ENCODE assay signal across 23 cellular contexts in genomic region chr13:110317496-110318195, GRCh38. TPM values are rescaled to one million over a fixed set of nuclear protein-coding genes. Genes with fewer than 3 reads are reported as not detected.
"Had no signal": no experiment of that assay in that cellular context is flagged by ENCODE, and none has a peak within 500 bp of the region (broad histone marks: within the 10 kb centered on the region; RNA-seq: fewer than 3 reads in every experiment).

No MANE protein-coding gene starts in this region.

- H2AFZ ChIP-seq: hepatocyte had no signal

- DNase-seq: activated CD4-positive, alpha-beta T cell treated with anti-CD3 and anti-CD28 coated beads, Interleukin-2, amount 10 ng/mL, durations not matched to agents 24 days and 14 days; activated CD4-positive, CD25-positive, alpha-beta regulatory T cell; activated CD8-positive, alpha-beta memory T cell treated with anti-CD3 and anti-CD28 coated beads for 24 hours; activated naive CD4-positive, alpha-beta T cell; activated naive CD8-positive, alpha-beta T cell treated with anti-CD3 and anti-CD28 coated beads, Interleukin-2, amount 10 ng/mL, durations not matched to agents 7 days and 5 days; anterior cingulate cortex; cerebellar nuclear complex; dermis blood vessel endothelial cell; islet precursor cell; natural killer cell; nucleus accumbens; stimulated activated CD4-positive, alpha-beta T cell treated with anti-CD3 and anti-CD28 coated beads, Interleukin-12 subunit alpha, Interleukin-12 subunit beta, amount 100 ng/mL, for 4 hours; stimulated activated CD4-positive, alpha-beta T cell treated with anti-CD3 and anti-CD28 coated beads, Interleukin-2, amount 100 ng/mL, for 24 hours; trophoblast cell had no signal

- H3K27me3 ChIP-seq: breast epithelium, hepatocyte, SJSA1 had no signal

- H3K36me3 Mint-ChIP-seq: activated naive CD8-positive, alpha-beta T cell treated with anti-CD3 and anti-CD28 coated beads, Interleukin-2, amount 10 ng/mL, durations not matched to agents 7 days and 5 days; memory B cell; natural killer cell; stimulated activated effector memory CD8-positive, alpha-beta T cell treated with anti-CD3 and anti-CD28 coated beads, Interleukin-12 subunit alpha, Interleukin-12 subunit beta, amount 100 ng/mL, for 72 hours had no signal

- H3K9me3 ChIP-seq: breast epithelium, prostate gland had no signal

- H3K4me3 Mint-ChIP-seq: activated CD4-positive, alpha-beta T cell treated with anti-CD3 and anti-CD28 coated beads, Interleukin-2, amount 10 ng/mL, durations not matched to agents 24 days and 14 days; activated naive CD8-positive, alpha-beta T cell treated with anti-CD3 and anti-CD28 coated beads, Interleukin-2, amount 10 ng/mL, durations not matched to agents 7 days and 5 days; activated T-helper 1 cell treated with anti-CD3 and anti-CD28 coated beads, Interleukin-12 subunit alpha, Interleukin-12 subunit beta, Interleukin-2, Interleukin-4 antibody, amounts not matched to agents 30 ng/mL and 10 ng/mL and 1 ng/mL, durations not matched to agents 14 hours and 24 hours and 36 hours; memory B cell; natural killer cell; stimulated activated effector memory CD8-positive, alpha-beta T cell treated with anti-CD3 and anti-CD28 coated beads, Interleukin-12 subunit alpha, Interleukin-12 subunit beta, amount 100 ng/mL, for 72 hours had no signal

- H3K4me1 ChIP-seq: breast epithelium, prostate gland had no signal

- H3K9me3 Mint-ChIP-seq: activated CD4-positive, alpha-beta T cell treated with anti-CD3 and anti-CD28 coated beads, Interleukin-2, amount 10 ng/mL, durations not matched to agents 24 days and 14 days; activated naive CD8-positive, alpha-beta T cell treated with anti-CD3 and anti-CD28 coated beads, Interleukin-2, amount 10 ng/mL, durations not matched to agents 7 days and 5 days; natural killer cell; stimulated activated effector memory CD8-positive, alpha-beta T cell treated with anti-CD3 and anti-CD28 coated beads, Interleukin-12 subunit alpha, Interleukin-12 subunit beta, amount 100 ng/mL, for 72 hours had no signal

- ATAC-seq: left lobe of liver; stimulated activated effector memory CD8-positive, alpha-beta T cell treated with anti-CD3 and anti-CD28 coated beads, Interleukin-12 subunit alpha, Interleukin-12 subunit beta, amount 100 ng/mL, for 72 hours had no signal

- H3K4me3 ChIP-seq: breast epithelium, hepatocyte, prostate gland, SJSA1 had no signal

- H3K27ac Mint-ChIP-seq: activated CD4-positive, alpha-beta T cell treated with anti-CD3 and anti-CD28 coated beads, Interleukin-2, amount 10 ng/mL, durations not matched to agents 24 days and 14 days; activated naive CD8-positive, alpha-beta T cell treated with anti-CD3 and anti-CD28 coated beads, Interleukin-2, amount 10 ng/mL, durations not matched to agents 7 days and 5 days; activated T-helper 1 cell treated with anti-CD3 and anti-CD28 coated beads, Interleukin-12 subunit alpha, Interleukin-12 subunit beta, Interleukin-2, Interleukin-4 antibody, amounts not matched to agents 30 ng/mL and 10 ng/mL and 1 ng/mL, durations not matched to agents 14 hours and 24 hours and 36 hours; memory B cell; natural killer cell; stimulated activated effector memory CD8-positive, alpha-beta T cell treated with anti-CD3 and anti-CD28 coated beads, Interleukin-12 subunit alpha, Interleukin-12 subunit beta, amount 100 ng/mL, for 72 hours had no signal

- H3K27ac ChIP-seq: breast epithelium, hepatocyte, SJSA1 had no signal

- H3K4me2 ChIP-seq: hepatocyte had no signal

- H3K36me3 ChIP-seq: breast epithelium, prostate gland had no signal

- H3K4me1 Mint-ChIP-seq: memory B cell; natural killer cell; stimulated activated effector memory CD8-positive, alpha-beta T cell treated with anti-CD3 and anti-CD28 coated beads, Interleukin-12 subunit alpha, Interleukin-12 subunit beta, amount 100 ng/mL, for 72 hours had no signal

RNA-seq across cellular contexts. Expression of gene COL4A2, which starts 10.6 kb away (rescaled TPM):
- total RNA-seq: activated CD4-positive, alpha-beta T cell treated with anti-CD3 and anti-CD28 coated beads, Interleukin-2, amount 10 ng/mL, durations not matched to agents 24 days and 14 days; activated naive CD8-positive, alpha-beta T cell treated with anti-CD3 and anti-CD28 coated beads, Interleukin-2, amount 10 ng/mL, durations not matched to agents 7 days and 5 days; activated T-helper 1 cell treated with anti-CD3 and anti-CD28 coated beads, Interleukin-12 subunit alpha, Interleukin-12 subunit beta, Interleukin-2, Interleukin-4 antibody, amounts not matched to agents 30 ng/mL and 10 ng/mL and 1 ng/mL, durations not matched to agents 14 hours and 24 hours and 36 hours; natural killer cell; T-helper 2 cell treated with Interferon-gamma antibody and Interleukin-4, amounts not matched to agents 100 ng/mL and 5 ng/mL, for 36 hours had no signal

RNA-seq across cellular contexts. Expression of gene COL4A1, which starts 10.7 kb away (rescaled TPM):
- total RNA-seq: activated CD4-positive, alpha-beta T cell treated with anti-CD3 and anti-CD28 coated beads, Interleukin-2, amount 10 ng/mL, durations not matched to agents 24 days and 14 days; activated naive CD8-positive, alpha-beta T cell treated with anti-CD3 and anti-CD28 coated beads, Interleukin-2, amount 10 ng/mL, durations not matched to agents 7 days and 5 days; activated T-helper 1 cell treated with anti-CD3 and anti-CD28 coated beads, Interleukin-12 subunit alpha, Interleukin-12 subunit beta, Interleukin-2, Interleukin-4 antibody, amounts not matched to agents 30 ng/mL and 10 ng/mL and 1 ng/mL, durations not matched to agents 14 hours and 24 hours and 36 hours; natural killer cell; T-helper 2 cell treated with Interferon-gamma antibody and Interleukin-4, amounts not matched to agents 100 ng/mL and 5 ng/mL, for 36 hours had no signal
